ENCODE assay signal across 9 cellular contexts in genomic region chr16:7792346-7792745, GRCh38.
"Had no signal": no experiment of that assay in that cellular context is flagged by ENCODE, and none has a peak within 500 bp of the region (broad histone marks: within the 10 kb centered on the region; RNA-seq: fewer than 3 reads in every experiment).

No MANE protein-coding gene starts in this region.

- DNase-seq: GM23248, GOT3, H7, HFFc6, KBM-7 had no signal

- H3K4me3 ChIP-seq: GM23248, HAP-1 had no signal

- H3K36me3 ChIP-seq: HAP-1 had no signal

- H3K4me1 ChIP-seq: HAP-1 had no signal

- ATAC-seq: HCT116 had no signal

- H3K27ac ChIP-seq: GM23248, HL-60, KMS-11 had no signal

- H3K9me3 ChIP-seq: HAP-1 had no signal
